1 cellular context compared by ENCODE assay signal in the genomic region with DNA sequence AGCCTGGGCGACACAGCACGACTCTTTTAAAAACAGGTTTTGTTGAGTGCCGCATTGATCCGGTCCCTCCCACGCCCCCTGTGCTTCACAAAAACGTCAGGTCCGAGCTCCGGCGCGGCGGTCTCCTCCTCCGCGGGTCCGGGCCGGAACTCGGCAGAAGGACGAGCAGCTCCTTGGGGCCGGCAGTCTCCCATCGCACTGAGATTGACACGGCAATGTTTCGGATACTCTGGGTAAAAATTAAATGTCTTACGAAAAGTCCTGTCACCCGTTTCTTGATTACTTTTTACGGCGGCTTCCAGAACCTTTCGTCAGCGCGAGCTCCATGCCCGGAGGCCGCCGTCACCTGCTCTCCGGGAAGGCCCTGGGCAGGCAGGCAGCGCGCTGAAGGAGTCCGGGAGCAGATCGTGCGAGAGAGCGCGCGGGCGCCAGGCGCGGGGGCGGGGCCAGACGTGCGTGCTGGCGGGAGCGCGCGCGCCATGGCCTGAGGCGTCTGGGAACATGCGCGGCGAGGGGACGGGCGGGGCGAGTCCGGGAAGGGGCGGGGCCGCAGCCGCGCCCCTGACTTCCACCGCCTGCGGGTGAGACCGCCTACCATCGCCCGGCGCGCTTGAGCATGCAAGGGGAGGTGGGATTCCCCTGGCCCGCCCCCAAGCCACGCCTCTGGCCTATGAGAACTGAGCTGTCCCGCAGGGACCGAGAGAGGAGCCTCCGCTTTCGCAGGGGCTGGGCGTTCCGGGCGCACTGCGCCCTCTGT.
TF ChIP-seq lines count a peak whose summit lies in the region.

No MANE protein-coding gene starts in this region.

TF ChIP-seq in HepG2, 621 proteins besides CTCF, POLR2A, EP300 and RAD21 (continued from another document and continues in another):
- TF ChIP-seq, protein P1, sequence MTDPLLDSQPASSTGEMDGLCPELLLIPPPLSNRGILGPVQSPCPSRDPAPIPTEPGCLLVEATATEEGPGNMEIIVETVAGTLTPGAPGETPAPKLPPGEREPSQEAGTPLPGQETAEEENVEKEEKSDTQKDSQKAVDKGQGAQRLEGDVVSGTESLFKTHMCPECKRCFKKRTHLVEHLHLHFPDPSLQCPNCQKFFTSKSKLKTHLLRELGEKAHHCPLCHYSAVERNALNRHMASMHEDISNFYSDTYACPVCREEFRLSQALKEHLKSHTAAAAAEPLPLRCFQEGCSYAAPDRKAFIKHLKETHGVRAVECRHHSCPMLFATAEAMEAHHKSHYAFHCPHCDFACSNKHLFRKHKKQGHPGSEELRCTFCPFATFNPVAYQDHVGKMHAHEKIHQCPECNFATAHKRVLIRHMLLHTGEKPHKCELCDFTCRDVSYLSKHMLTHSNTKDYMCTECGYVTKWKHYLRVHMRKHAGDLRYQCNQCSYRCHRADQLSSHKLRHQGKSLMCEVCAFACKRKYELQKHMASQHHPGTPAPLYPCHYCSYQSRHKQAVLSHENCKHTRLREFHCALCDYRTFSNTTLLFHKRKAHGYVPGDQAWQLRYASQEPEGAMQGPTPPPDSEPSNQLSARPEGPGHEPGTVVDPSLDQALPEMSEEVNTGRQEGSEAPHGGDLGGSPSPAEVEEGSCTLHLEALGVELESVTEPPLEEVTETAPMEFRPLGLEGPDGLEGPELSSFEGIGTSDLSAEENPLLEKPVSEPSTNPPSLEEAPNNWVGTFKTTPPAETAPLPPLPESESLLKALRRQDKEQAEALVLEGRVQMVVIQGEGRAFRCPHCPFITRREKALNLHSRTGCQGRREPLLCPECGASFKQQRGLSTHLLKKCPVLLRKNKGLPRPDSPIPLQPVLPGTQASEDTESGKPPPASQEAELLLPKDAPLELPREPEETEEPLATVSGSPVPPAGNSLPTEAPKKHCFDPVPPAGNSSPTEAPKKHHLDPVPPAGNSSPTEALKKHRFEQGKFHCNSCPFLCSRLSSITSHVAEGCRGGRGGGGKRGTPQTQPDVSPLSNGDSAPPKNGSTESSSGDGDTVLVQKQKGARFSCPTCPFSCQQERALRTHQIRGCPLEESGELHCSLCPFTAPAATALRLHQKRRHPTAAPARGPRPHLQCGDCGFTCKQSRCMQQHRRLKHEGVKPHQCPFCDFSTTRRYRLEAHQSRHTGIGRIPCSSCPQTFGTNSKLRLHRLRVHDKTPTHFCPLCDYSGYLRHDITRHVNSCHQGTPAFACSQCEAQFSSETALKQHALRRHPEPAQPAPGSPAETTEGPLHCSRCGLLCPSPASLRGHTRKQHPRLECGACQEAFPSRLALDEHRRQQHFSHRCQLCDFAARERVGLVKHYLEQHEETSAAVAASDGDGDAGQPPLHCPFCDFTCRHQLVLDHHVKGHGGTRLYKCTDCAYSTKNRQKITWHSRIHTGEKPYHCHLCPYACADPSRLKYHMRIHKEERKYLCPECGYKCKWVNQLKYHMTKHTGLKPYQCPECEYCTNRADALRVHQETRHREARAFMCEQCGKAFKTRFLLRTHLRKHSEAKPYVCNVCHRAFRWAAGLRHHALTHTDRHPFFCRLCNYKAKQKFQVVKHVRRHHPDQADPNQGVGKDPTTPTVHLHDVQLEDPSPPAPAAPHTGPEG (CRISPR knock-in tag; IDR thresholded peaks at IDR 0.05): peak; percentile 78; the same call in 1 of the 2 replicates
- TF ChIP-seq, protein P2, sequence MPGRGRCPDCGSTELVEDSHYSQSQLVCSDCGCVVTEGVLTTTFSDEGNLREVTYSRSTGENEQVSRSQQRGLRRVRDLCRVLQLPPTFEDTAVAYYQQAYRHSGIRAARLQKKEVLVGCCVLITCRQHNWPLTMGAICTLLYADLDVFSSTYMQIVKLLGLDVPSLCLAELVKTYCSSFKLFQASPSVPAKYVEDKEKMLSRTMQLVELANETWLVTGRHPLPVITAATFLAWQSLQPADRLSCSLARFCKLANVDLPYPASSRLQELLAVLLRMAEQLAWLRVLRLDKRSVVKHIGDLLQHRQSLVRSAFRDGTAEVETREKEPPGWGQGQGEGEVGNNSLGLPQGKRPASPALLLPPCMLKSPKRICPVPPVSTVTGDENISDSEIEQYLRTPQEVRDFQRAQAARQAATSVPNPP (CRISPR knock-in tag; IDR thresholded peaks at IDR 0.05): peak; percentile 79
- TF ChIP-seq, protein P3, sequence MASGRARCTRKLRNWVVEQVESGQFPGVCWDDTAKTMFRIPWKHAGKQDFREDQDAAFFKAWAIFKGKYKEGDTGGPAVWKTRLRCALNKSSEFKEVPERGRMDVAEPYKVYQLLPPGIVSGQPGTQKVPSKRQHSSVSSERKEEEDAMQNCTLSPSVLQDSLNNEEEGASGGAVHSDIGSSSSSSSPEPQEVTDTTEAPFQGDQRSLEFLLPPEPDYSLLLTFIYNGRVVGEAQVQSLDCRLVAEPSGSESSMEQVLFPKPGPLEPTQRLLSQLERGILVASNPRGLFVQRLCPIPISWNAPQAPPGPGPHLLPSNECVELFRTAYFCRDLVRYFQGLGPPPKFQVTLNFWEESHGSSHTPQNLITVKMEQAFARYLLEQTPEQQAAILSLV (CRISPR knock-in tag; IDR thresholded peaks at IDR 0.05; ENCODE audit: borderline replicate concordance): peak; percentile 96
- TF ChIP-seq ZNF235 (CRISPR knock-in tag; IDR thresholded peaks at IDR 0.05; ENCODE audit: borderline replicate concordance) (no peak), MEIS2 (CRISPR knock-in tag; IDR thresholded peaks at IDR 0.05) (peak; percentile 25), ZNF777 (CRISPR knock-in tag; IDR thresholded peaks at IDR 0.05) (peak; percentile 67), AHR (CRISPR knock-in tag; IDR thresholded peaks at IDR 0.05) (no peak), ZNF549 (CRISPR knock-in tag; IDR thresholded peaks at IDR 0.05) (no peak), ZNF572 (CRISPR knock-in tag; IDR thresholded peaks at IDR 0.05) (no peak; the same call in 1 of the 2 replicates), ZNF614 (CRISPR knock-in tag; IDR thresholded peaks at IDR 0.05; ENCODE audit: borderline replicate concordance) (peak; percentile 26; the same call in 1 of the 2 replicates), ZFP1 (CRISPR knock-in tag; IDR thresholded peaks at IDR 0.05) (0 out of 2 replicates have a peak, but pooled peaks have one; percentile 51), KAT7 (CRISPR knock-in tag; IDR thresholded peaks at IDR 0.05; ENCODE audit: borderline replicate concordance) (0 out of 2 replicates have a peak, but pooled peaks have one; percentile 36), SKI (IDR thresholded peaks at IDR 0.05; ENCODE audit: partially characterized antibody) (peak; percentile 36), TARDBP (CRISPR knock-in tag; IDR thresholded peaks at IDR 0.05) (peak; percentile 62; the same call in 1 of the 2 replicates), ZNF879 (CRISPR knock-in tag; IDR thresholded peaks at IDR 0.05) (0 out of 2 replicates have a peak, but pooled peaks have one; percentile 78), ZNF263 (CRISPR knock-in tag; IDR thresholded peaks at IDR 0.05) (0 out of 2 replicates have a peak, but pooled peaks have one; percentile 12), STAG1 (CRISPR knock-in tag; IDR thresholded peaks at IDR 0.05) (peak; percentile 96), MAFF (IDR thresholded peaks at IDR 0.05; ENCODE audit: low read depth, low read length) (no peak), NONO (IDR thresholded peaks at IDR 0.05) (no peak), NONO (CRISPR knock-in tag; conservative IDR thresholded peaks at IDR 0.05) (peak; percentile 96)
- TF ChIP-seq, protein P4, sequence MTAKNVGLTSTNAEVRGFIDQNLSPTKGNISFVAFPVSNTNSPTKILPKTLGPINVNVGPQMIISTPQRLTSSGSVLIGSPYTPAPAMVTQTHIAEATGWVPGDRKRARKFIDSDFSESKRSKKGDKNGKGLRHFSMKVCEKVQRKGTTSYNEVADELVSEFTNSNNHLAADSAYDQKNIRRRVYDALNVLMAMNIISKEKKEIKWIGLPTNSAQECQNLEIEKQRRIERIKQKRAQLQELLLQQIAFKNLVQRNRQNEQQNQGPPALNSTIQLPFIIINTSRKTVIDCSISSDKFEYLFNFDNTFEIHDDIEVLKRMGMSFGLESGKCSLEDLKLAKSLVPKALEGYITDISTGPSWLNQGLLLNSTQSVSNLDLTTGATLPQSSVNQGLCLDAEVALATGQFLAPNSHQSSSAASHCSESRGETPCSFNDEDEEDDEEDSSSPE (CRISPR knock-in tag; IDR thresholded peaks at IDR 0.05): peak; percentile 79; the same call in 1 of the 2 replicates
- TF ChIP-seq, protein P5, sequence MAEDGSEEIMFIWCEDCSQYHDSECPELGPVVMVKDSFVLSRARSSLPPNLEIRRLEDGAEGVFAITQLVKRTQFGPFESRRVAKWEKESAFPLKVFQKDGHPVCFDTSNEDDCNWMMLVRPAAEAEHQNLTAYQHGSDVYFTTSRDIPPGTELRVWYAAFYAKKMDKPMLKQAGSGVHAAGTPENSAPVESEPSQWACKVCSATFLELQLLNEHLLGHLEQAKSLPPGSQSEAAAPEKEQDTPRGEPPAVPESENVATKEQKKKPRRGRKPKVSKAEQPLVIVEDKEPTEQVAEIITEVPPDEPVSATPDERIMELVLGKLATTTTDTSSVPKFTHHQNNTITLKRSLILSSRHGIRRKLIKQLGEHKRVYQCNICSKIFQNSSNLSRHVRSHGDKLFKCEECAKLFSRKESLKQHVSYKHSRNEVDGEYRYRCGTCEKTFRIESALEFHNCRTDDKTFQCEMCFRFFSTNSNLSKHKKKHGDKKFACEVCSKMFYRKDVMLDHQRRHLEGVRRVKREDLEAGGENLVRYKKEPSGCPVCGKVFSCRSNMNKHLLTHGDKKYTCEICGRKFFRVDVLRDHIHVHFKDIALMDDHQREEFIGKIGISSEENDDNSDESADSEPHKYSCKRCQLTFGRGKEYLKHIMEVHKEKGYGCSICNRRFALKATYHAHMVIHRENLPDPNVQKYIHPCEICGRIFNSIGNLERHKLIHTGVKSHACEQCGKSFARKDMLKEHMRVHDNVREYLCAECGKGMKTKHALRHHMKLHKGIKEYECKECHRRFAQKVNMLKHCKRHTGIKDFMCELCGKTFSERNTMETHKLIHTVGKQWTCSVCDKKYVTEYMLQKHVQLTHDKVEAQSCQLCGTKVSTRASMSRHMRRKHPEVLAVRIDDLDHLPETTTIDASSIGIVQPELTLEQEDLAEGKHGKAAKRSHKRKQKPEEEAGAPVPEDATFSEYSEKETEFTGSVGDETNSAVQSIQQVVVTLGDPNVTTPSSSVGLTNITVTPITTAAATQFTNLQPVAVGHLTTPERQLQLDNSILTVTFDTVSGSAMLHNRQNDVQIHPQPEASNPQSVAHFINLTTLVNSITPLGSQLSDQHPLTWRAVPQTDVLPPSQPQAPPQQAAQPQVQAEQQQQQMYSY (CRISPR knock-in tag; IDR thresholded peaks at IDR 0.05): peak; percentile 54; the same call in 1 of the 2 replicates
- TF ChIP-seq, protein P6, sequence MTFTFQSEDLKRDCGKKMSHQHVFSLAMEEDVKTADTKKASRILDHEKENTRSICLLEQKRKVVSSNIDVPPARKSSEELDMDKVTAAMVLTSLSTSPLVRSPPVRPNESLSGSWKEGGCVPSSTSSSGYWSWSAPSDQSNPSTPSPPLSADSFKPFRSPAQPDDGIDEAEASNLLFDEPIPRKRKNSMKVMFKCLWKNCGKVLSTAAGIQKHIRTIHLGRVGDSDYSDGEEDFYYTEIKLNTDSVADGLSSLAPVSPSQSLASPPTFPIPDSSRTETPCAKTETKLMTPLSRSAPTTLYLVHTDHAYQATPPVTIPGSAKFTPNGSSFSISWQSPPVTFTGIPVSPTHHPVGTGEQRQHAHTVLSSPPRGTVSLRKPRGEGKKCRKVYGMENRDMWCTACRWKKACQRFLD (CRISPR knock-in tag; IDR thresholded peaks at IDR 0.05; ENCODE audit: borderline replicate concordance): 0 out of 2 replicates have a peak, but pooled peaks have one; percentile 12
- TF ChIP-seq, protein P7, sequence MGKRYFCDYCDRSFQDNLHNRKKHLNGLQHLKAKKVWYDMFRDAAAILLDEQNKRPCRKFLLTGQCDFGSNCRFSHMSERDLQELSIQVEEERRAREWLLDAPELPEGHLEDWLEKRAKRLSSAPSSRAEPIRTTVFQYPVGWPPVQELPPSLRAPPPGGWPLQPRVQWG (CRISPR knock-in tag; IDR thresholded peaks at IDR 0.05; ENCODE audit: borderline replicate concordance, low read depth): no peak
- TF ChIP-seq, protein P8, sequence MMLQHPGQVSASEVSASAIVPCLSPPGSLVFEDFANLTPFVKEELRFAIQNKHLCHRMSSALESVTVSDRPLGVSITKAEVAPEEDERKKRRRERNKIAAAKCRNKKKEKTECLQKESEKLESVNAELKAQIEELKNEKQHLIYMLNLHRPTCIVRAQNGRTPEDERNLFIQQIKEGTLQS (CRISPR knock-in tag; IDR thresholded peaks at IDR 0.05): 0 out of 2 replicates have a peak, but pooled peaks have one; percentile 23
- TF ChIP-seq, protein P9, sequence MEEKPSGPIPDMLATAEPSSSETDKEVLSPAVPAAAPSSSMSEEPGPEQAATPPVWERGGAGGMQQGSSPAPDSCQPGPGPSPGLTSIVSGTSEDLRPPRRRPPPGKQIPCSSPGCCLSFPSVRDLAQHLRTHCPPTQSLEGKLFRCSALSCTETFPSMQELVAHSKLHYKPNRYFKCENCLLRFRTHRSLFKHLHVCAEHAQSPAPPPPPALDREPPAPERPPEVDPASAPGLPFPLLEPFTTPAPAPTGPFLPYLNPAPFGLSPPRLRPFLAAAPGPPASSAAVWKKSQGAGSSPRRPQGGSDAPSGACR (CRISPR knock-in tag; IDR thresholded peaks at IDR 0.05): no peak
- TF ChIP-seq, protein P10, sequence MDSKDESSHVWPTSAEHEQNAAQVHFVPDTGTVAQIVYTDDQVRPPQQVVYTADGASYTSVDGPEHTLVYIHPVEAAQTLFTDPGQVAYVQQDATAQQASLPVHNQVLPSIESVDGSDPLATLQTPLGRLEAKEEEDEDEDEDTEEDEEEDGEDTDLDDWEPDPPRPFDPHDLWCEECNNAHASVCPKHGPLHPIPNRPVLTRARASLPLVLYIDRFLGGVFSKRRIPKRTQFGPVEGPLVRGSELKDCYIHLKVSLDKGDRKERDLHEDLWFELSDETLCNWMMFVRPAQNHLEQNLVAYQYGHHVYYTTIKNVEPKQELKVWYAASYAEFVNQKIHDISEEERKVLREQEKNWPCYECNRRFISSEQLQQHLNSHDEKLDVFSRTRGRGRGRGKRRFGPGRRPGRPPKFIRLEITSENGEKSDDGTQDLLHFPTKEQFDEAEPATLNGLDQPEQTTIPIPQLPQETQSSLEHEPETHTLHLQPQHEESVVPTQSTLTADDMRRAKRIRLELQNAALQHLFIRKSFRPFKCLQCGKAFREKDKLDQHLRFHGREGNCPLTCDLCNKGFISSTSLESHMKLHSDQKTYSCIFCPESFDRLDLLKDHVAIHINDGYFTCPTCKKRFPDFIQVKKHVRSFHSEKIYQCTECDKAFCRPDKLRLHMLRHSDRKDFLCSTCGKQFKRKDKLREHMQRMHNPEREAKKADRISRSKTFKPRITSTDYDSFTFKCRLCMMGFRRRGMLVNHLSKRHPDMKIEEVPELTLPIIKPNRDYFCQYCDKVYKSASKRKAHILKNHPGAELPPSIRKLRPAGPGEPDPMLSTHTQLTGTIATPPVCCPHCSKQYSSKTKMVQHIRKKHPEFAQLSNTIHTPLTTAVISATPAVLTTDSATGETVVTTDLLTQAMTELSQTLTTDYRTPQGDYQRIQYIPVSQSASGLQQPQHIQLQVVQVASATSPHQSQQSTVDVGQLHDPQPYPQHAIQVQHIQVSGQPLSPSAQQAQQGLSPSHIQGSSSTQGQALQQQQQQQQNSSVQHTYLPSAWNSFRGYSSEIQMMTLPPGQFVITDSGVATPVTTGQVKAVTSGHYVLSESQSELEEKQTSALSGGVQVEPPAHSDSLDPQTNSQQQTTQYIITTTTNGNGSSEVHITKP (CRISPR knock-in tag; IDR thresholded peaks at IDR 0.05; ENCODE audit: low read depth): peak; percentile 40; the same call in 1 of the 2 replicates
- TF ChIP-seq, protein P11, sequence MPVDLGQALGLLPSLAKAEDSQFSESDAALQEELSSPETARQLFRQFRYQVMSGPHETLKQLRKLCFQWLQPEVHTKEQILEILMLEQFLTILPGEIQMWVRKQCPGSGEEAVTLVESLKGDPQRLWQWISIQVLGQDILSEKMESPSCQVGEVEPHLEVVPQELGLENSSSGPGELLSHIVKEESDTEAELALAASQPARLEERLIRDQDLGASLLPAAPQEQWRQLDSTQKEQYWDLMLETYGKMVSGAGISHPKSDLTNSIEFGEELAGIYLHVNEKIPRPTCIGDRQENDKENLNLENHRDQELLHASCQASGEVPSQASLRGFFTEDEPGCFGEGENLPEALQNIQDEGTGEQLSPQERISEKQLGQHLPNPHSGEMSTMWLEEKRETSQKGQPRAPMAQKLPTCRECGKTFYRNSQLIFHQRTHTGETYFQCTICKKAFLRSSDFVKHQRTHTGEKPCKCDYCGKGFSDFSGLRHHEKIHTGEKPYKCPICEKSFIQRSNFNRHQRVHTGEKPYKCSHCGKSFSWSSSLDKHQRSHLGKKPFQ (CRISPR knock-in tag; IDR thresholded peaks at IDR 0.05; ENCODE audit: insufficient replicate concordance): peak; percentile 32
